Comparison of ENCODE assay signal across 27 cellular contexts in the genomic region with DNA sequence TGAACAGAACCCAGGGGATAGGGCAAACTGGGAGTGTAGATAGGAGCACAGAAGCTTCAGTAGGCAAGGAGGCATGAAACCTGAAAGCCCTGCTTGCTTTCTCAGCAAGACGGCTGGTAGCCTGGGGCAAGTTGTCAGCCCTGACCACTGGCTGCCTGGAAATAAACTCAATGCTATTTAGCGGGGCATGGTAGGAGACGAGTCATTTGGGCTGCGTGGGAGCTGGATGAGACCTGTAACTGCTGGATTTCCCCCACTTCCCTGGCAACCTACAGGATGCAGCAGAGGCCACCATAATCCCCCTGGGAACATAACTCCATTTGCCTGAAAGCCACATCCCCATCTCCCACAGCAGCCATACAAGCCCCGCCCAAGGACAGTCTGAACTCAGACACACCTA.
"Had no signal": no experiment of that assay in that cellular context is flagged by ENCODE, and none has a peak within 500 bp of the region (broad histone marks: within the 10 kb centered on the region; RNA-seq: fewer than 3 reads in every experiment).

No MANE protein-coding gene starts in this region.

- H3K4me3 ChIP-seq: colonic mucosa, gastroesophageal sphincter, heart left ventricle, left ventricle myocardium inferior, mucosa of descending colon, prostate gland, right atrium auricular region, thyroid gland had no signal

- H3K4me3 Mint-ChIP-seq: activated CD8-positive, alpha-beta T cell treated with anti-CD3 and anti-CD28 coated beads, Interleukin-2, amount 10 ng/mL, durations not matched to agents 7 days and 5 days; activated naive CD4-positive, alpha-beta T cell treated with anti-CD3 and anti-CD28 coated beads, Interleukin-2, amount 10 ng/mL, durations not matched to agents 7 days and 5 days; activated naive CD8-positive, alpha-beta T cell treated with anti-CD3 and anti-CD28 coated beads, Interleukin-2, amount 50 U/mL, for 24 hours; activated T-cell treated with anti-CD3 and anti-CD28 coated beads, Interleukin-2, amount 50 U/mL, for 4 hours; brain; central memory CD8-positive, alpha-beta T cell; naive B cell; neural crest cell; T-helper 2 cell treated with Interferon-gamma antibody and Interleukin-4, amounts not matched to agents 5 μg/mL and 100 μg/mL, for 36 hours had no signal

- H3K4me1 Mint-ChIP-seq: activated naive CD4-positive, alpha-beta T cell treated with anti-CD3 and anti-CD28 coated beads, Interleukin-2, amount 10 ng/mL, durations not matched to agents 7 days and 5 days; activated naive CD8-positive, alpha-beta T cell treated with anti-CD3 and anti-CD28 coated beads, Interleukin-2, amount 50 U/mL, for 24 hours; brain; central memory CD8-positive, alpha-beta T cell; naive B cell; neural crest cell had no signal

- H3K27ac Mint-ChIP-seq: activated CD8-positive, alpha-beta T cell treated with anti-CD3 and anti-CD28 coated beads, Interleukin-2, amount 10 ng/mL, durations not matched to agents 7 days and 5 days; activated naive CD4-positive, alpha-beta T cell treated with anti-CD3 and anti-CD28 coated beads, Interleukin-2, amount 10 ng/mL, durations not matched to agents 7 days and 5 days; activated naive CD8-positive, alpha-beta T cell treated with anti-CD3 and anti-CD28 coated beads, Interleukin-2, amount 50 U/mL, for 24 hours; brain; naive B cell; T-helper 2 cell treated with Interferon-gamma antibody and Interleukin-4, amounts not matched to agents 5 μg/mL and 100 μg/mL, for 36 hours had no signal

- H3K27ac ChIP-seq: colonic mucosa, gastroesophageal sphincter, heart left ventricle, left ventricle myocardium inferior, prostate gland, right atrium auricular region, thyroid gland had no signal

- H3K36me3 Mint-ChIP-seq: activated naive CD4-positive, alpha-beta T cell treated with anti-CD3 and anti-CD28 coated beads, Interleukin-2, amount 10 ng/mL, durations not matched to agents 7 days and 5 days; brain; naive B cell had no signal

- DNase-seq: activated CD4-positive, alpha-beta T cell treated with anti-CD3 and anti-CD28 coated beads for 48 hours; activated CD4-positive, CD25-positive, alpha-beta regulatory T cell; activated CD8-positive, alpha-beta T cell treated with anti-CD3 and anti-CD28 coated beads, Interleukin-2, amount 10 ng/mL, durations not matched to agents 7 days and 5 days; activated effector memory CD4-positive, alpha-beta T cell treated with Interleukin-2 at 50 U/mL for 16 hours; activated naive CD4-positive, alpha-beta T cell treated with anti-CD3 and anti-CD28 coated beads, Interleukin-2, amount 10 ng/mL, durations not matched to agents 7 days and 5 days; activated naive CD8-positive, alpha-beta T cell treated with anti-CD3 and anti-CD28 coated beads, Interleukin-2, amount 50 U/mL, for 24 hours; activated T-cell treated with anti-CD3 and anti-CD28 coated beads, Interleukin-2, amount 50 U/mL, for 4 hours; anterior cingulate cortex; colonic mucosa; erythroblast; heart left ventricle; kidney glomerular epithelial cell; left ventricle myocardium inferior; mucosa of descending colon; naive B cell; stimulated activated CD4-positive, alpha-beta T cell treated with anti-CD3 and anti-CD28 coated beads, Interleukin-12 subunit alpha, Interleukin-12 subunit beta, amount 100 ng/mL, for 4 hours; stimulated activated CD4-positive, alpha-beta T cell treated with anti-CD3 and anti-CD28 coated beads, Interleukin-1b, Interleukin-23, amount 100 ng/mL, for 48 hours; stimulated activated CD8-positive, alpha-beta memory T cell treated with anti-CD3 and anti-CD28 coated beads, Interleukin-4, amount 100 ng/mL, for 48 hours; stimulated activated naive CD4-positive, alpha-beta T cell; thyroid gland had no signal

- H3K27me3 ChIP-seq: colonic mucosa, gastroesophageal sphincter, heart left ventricle, right atrium auricular region, thyroid gland had no signal

- H3K36me3 ChIP-seq: colonic mucosa, gastroesophageal sphincter, heart left ventricle, left ventricle myocardium inferior, prostate gland, right atrium auricular region, thyroid gland had no signal

- H3K4me1 ChIP-seq: colonic mucosa, gastroesophageal sphincter, heart left ventricle, left ventricle myocardium inferior, prostate gland, right atrium auricular region, thyroid gland had no signal

- H3K27me3 Mint-ChIP-seq: activated naive CD4-positive, alpha-beta T cell treated with anti-CD3 and anti-CD28 coated beads, Interleukin-2, amount 10 ng/mL, durations not matched to agents 7 days and 5 days; activated naive CD8-positive, alpha-beta T cell treated with anti-CD3 and anti-CD28 coated beads, Interleukin-2, amount 50 U/mL, for 24 hours; central memory CD8-positive, alpha-beta T cell; naive B cell had no signal

- H3K9me3 ChIP-seq: colonic mucosa, prostate gland, thyroid gland had no signal
